Comparison of ENCODE assay signal across 6 cellular contexts in the genomic region with DNA sequence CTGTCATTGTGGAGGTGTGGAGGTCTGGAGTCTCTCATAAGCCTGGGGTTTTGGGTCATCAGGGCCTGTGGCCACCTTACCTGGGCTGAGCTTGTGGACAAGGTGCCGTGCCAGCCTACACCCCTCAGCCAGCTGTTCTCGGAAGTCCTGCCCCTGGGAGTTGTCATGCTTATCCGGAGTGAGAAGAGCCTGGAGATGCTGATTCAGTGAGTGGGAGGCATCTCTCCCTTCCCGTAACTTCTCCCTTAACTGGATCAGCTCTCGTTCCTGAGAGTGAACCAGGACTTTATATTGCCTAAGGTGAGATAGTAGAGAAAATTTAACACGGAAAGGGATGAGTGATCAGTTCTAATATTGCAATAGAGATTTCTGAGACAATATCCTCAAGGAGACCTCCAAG. TPM values are rescaled to one million over a fixed set of nuclear protein-coding genes. Genes with fewer than 3 reads are reported as not detected.
"Had no signal": no experiment of that assay in that cellular context is flagged by ENCODE, and none has a peak within 500 bp of the region (broad histone marks: within the 10 kb centered on the region; RNA-seq: fewer than 3 reads in every experiment).

No MANE protein-coding gene starts in this region.

- ATAC-seq: GM23338 had no signal

- H3K9me3 Mint-ChIP-seq: GM23338 had no signal

- H3K4me3 Mint-ChIP-seq: GM23338, H9 had no signal

- H3K4me3 ChIP-seq: GM23338 had no signal

- H3K27ac Mint-ChIP-seq: GM23338, H9 had no signal

- DNase-seq: H9, HCEC 1CT, IMR-90 had no signal

RNA-seq across cellular contexts. Expression of gene REG4, which starts 30.0 kb away (rescaled TPM):
- total RNA-seq: GM23338, H1, H9, IMR-90 had no signal
- polyA plus RNA-seq: GM23338, H1, IMR-90 had no signal

RNA-seq across cellular contexts. Expression of gene ADAM30, which starts 55.0 kb away (rescaled TPM):
- total RNA-seq: GM23338, H1, H9, HT-29, IMR-90 had no signal
- polyA plus RNA-seq: GM23338, H1, IMR-90 had no signal
